Comparison of ENCODE assay signal across 11 cellular contexts in the genomic region with DNA sequence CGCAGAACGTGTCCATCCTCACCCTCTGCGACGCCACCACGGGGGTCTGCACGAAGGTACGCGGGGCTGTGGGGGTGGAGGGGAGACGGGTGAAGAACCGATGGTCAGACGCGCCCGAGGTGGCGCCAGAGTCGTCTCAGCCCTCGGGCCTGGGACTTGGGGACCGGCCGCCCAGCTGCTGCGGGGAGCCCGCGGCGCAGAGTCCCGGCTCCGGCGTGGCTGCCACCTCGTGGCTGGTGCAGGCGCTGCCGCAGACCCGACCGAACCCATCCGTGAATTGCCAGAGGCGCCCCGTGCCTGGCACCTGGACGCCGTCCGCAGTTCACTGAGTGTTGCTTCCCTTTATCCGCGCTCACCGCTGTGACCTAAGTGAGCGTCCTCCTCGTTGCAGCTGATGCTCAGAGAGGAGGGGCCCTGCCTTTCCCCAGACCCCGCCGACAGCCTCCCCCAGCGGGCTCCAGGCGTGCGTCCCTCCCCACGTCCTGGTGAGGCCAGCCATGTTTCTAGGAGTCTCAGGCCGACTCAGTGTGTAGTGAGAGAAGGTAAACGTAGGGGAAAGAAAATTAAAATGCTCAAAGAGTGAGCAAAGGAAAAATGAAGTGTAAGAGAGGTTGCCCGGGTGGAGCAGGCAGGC.
DNase-seq lines count a peak whose midpoint lies in the region; ATAC-seq and TF ChIP-seq lines count a peak whose summit lies in the region.
"Had no signal": no experiment of that assay in that cellular context is flagged by ENCODE, and none has a peak within 500 bp of the region (broad histone marks: within the 10 kb centered on the region; RNA-seq: fewer than 3 reads in every experiment).

No MANE protein-coding gene starts in this region.

- no peaks in the 10 kb centered on the region for H3K9me3 ChIP-seq in lower lobe of right lung

- H3K9me3 Mint-ChIP-seq in GM23338 = no peaks in the 10 kb centered on the region
- H3K9me3 Mint-ChIP-seq in activated naive CD8-positive, alpha-beta T cell treated with anti-CD3 and anti-CD28 coated beads, Interleukin-2, amount 50 U/mL, for 24 hours = no peaks in the 10 kb centered on the region
- H3K9me3 Mint-ChIP-seq: activated naive CD4-positive, alpha-beta T cell treated with anti-CD3 and anti-CD28 coated beads, Interleukin-2, amount 50 U/mL, for 24 hours had no signal

- no peak overlapping the region for H3K4me3 ChIP-seq in GM23338
- H3K4me3 ChIP-seq in lower lobe of right lung = no peak overlapping the region
- H3K4me3 ChIP-seq: SJSA1 had no signal

- peak; percentile 8 for DNase-seq in COLO668 (lab: John Stamatoyannopoulos, UW; ENCODE audit: unreplicated experiment)
- no peak for DNase-seq in GM23338 (ENCODE audit: low spot score)
- peak; percentile 15 for DNase-seq in activated naive CD8-positive, alpha-beta T cell treated with anti-CD3 and anti-CD28 coated beads, Interleukin-2, amount 50 U/mL, for 24 hours
- DNase-seq in lower lobe of right lung = no peak
- no peak for DNase-seq in NCI-H345 treated with DMSO at 0.1 percent for 48 hours (lab: John Stamatoyannopoulos, UW; ENCODE audit: unreplicated experiment)
- DNase-seq in OCI-M1 (lab: John Stamatoyannopoulos, UW) = no peak
- DNase-seq: IMR-90 had no signal

- H3K36me3 Mint-ChIP-seq in GM23338 (ENCODE audit: low read depth) = no peaks in the 10 kb centered on the region
- no peaks in the 10 kb centered on the region for H3K36me3 Mint-ChIP-seq in activated naive CD8-positive, alpha-beta T cell treated with anti-CD3 and anti-CD28 coated beads, Interleukin-2, amount 50 U/mL, for 24 hours (ENCODE audit: low read depth)
- H3K36me3 Mint-ChIP-seq: activated naive CD4-positive, alpha-beta T cell treated with anti-CD3 and anti-CD28 coated beads, Interleukin-2, amount 50 U/mL, for 24 hours had no signal

- 0 out of 2 replicates have a peak overlapping the region, but pooled peaks have one; percentile 65 for H3K27ac Mint-ChIP-seq in GM23338
- no peak overlapping the region for H3K27ac Mint-ChIP-seq in activated naive CD8-positive, alpha-beta T cell treated with anti-CD3 and anti-CD28 coated beads, Interleukin-2, amount 50 U/mL, for 24 hours
- H3K27ac Mint-ChIP-seq: activated naive CD4-positive, alpha-beta T cell treated with anti-CD3 and anti-CD28 coated beads, Interleukin-2, amount 50 U/mL, for 24 hours had no signal

- H3K4me3 Mint-ChIP-seq in GM23338 = peak overlapping the region; percentile 65; the same call in 2 of the 3 replicates
- H3K4me3 Mint-ChIP-seq in activated naive CD8-positive, alpha-beta T cell treated with anti-CD3 and anti-CD28 coated beads, Interleukin-2, amount 50 U/mL, for 24 hours = no peak overlapping the region
- H3K4me3 Mint-ChIP-seq: activated naive CD4-positive, alpha-beta T cell treated with anti-CD3 and anti-CD28 coated beads, Interleukin-2, amount 50 U/mL, for 24 hours had no signal

- H2AFZ ChIP-seq in GM23338 = no peak overlapping the region

- no peaks in the 10 kb centered on the region for H3F3A ChIP-seq in GM23338 (replicated peaks; ENCODE audit: low read depth)

- H3K27ac ChIP-seq in GM23338 (ENCODE audit: low read depth) (no peak overlapping the region), lower lobe of right lung (no peak overlapping the region)
- H3K27ac ChIP-seq: SJSA1 had no signal

- no peak for TF ChIP-seq CTCF in GM23338 (conservative IDR thresholded peaks at IDR 0.05; ENCODE audit: low read depth in 2 of 2)
- TF ChIP-seq CTCF in lower lobe of right lung (IDR thresholded peaks at IDR 0.05) = peak; percentile 43

- peaks cover 12% of the 10 kb centered on the region for H3K27me3 Mint-ChIP-seq in GM23338 (ENCODE audit: insufficient read depth, low read depth, poor library complexity)
- peaks cover 16% of the 10 kb centered on the region for H3K27me3 Mint-ChIP-seq in activated naive CD8-positive, alpha-beta T cell treated with anti-CD3 and anti-CD28 coated beads, Interleukin-2, amount 50 U/mL, for 24 hours

- H3K4me1 Mint-ChIP-seq in GM23338 = peaks cover 7% of the 10 kb centered on the region
- no peaks in the 10 kb centered on the region for H3K4me1 Mint-ChIP-seq in activated naive CD8-positive, alpha-beta T cell treated with anti-CD3 and anti-CD28 coated beads, Interleukin-2, amount 50 U/mL, for 24 hours
- H3K4me1 Mint-ChIP-seq: activated naive CD4-positive, alpha-beta T cell treated with anti-CD3 and anti-CD28 coated beads, Interleukin-2, amount 50 U/mL, for 24 hours had no signal

- intact Hi-C loops in lower lobe of right lung (cut with DNase I) = no loop called here

- no peaks in the 10 kb centered on the region for H3K9me2 ChIP-seq in GM23338 (ENCODE audit: insufficient read depth)

- no peaks in the 10 kb centered on the region for H4K20me1 ChIP-seq in GM23338 (replicated peaks; ENCODE audit: insufficient read depth)

- H3K36me3 ChIP-seq in GM23338 (ENCODE audit: insufficient read depth) = peaks cover 1% of the 10 kb centered on the region; the same call in 1 of the 2 replicates
- H3K36me3 ChIP-seq in lower lobe of right lung = no peaks in the 10 kb centered on the region
- H3K36me3 ChIP-seq: SJSA1 had no signal

- H3K4me1 ChIP-seq in GM23338 (ENCODE audit: insufficient read depth) (no peaks in the 10 kb centered on the region), lower lobe of right lung (no peaks in the 10 kb centered on the region)
- H3K4me1 ChIP-seq: SJSA1 had no signal

- H3K79me2 ChIP-seq in GM23338 (replicated peaks; ENCODE audit: insufficient read depth) = no peaks in the 10 kb centered on the region

- ATAC-seq in GM23338 (peak; percentile 94), lower lobe of right lung (peak; percentile 54 to 70), HG03521 (IDR thresholded peaks at IDR 0.05; ENCODE audit: unreplicated experiment) (no peak), SK-N-SH treated with all-trans-retinoic acid at 6 μM for 48 hours (no peak)
- ATAC-seq in activated naive CD8-positive, alpha-beta T cell treated with anti-CD3 and anti-CD28 coated beads, Interleukin-2, amount 50 U/mL, for 24 hours = peak; percentile 63

- H3K27me3 ChIP-seq in GM23338 (ENCODE audit: insufficient read depth) = no peaks in the 10 kb centered on the region
- H3K27me3 ChIP-seq in lower lobe of right lung (ENCODE audit: low read depth) = peaks cover 14% of the 10 kb centered on the region
- H3K27me3 ChIP-seq: SJSA1 had no signal

- no peak overlapping the region for H3K4me2 ChIP-seq in GM23338

TF ChIP-seq in GM23338, 12 proteins besides CTCF, POLR2A, EP300 and RAD21 (continues in another document):
- TF ChIP-seq NANOG (IDR thresholded peaks at IDR 0.05; ENCODE audit: borderline replicate concordance) (no peak), EZH2 (IDR thresholded peaks at IDR 0.05; ENCODE audit: low read depth, unreplicated experiment) (no peak), STAT1 (IDR thresholded peaks at IDR 0.05; ENCODE audit: unreplicated experiment) (no peak), REST (IDR thresholded peaks at IDR 0.05; ENCODE audit: unreplicated experiment) (no peak)

TF ChIP-seq in SK-N-SH treated with all-trans-retinoic acid at 6 μM for 48 hours, 23 proteins besides CTCF, POLR2A, EP300 and RAD21 (continues in another document):
- TF ChIP-seq, protein P1, sequence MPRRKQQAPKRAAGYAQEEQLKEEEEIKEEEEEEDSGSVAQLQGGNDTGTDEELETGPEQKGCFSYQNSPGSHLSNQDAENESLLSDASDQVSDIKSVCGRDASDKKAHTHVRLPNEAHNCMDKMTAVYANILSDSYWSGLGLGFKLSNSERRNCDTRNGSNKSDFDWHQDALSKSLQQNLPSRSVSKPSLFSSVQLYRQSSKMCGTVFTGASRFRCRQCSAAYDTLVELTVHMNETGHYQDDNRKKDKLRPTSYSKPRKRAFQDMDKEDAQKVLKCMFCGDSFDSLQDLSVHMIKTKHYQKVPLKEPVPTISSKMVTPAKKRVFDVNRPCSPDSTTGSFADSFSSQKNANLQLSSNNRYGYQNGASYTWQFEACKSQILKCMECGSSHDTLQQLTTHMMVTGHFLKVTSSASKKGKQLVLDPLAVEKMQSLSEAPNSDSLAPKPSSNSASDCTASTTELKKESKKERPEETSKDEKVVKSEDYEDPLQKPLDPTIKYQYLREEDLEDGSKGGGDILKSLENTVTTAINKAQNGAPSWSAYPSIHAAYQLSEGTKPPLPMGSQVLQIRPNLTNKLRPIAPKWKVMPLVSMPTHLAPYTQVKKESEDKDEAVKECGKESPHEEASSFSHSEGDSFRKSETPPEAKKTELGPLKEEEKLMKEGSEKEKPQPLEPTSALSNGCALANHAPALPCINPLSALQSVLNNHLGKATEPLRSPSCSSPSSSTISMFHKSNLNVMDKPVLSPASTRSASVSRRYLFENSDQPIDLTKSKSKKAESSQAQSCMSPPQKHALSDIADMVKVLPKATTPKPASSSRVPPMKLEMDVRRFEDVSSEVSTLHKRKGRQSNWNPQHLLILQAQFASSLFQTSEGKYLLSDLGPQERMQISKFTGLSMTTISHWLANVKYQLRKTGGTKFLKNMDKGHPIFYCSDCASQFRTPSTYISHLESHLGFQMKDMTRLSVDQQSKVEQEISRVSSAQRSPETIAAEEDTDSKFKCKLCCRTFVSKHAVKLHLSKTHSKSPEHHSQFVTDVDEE (CRISPR knock-in tag; IDR thresholded peaks at IDR 0.05) = no peak
- TF ChIP-seq ARNTL (CRISPR knock-in tag; IDR thresholded peaks at IDR 0.05; ENCODE audit: borderline replicate concordance, low read depth) (no peak), TCF4 (CRISPR knock-in tag; IDR thresholded peaks at IDR 0.05; ENCODE audit: borderline replicate concordance) (no peak), ZC3H10 (CRISPR knock-in tag; IDR thresholded peaks at IDR 0.05) (no peak), BACH2 (CRISPR knock-in tag; IDR thresholded peaks at IDR 0.05; ENCODE audit: borderline replicate concordance) (no peak)
- TF ChIP-seq, protein P2, sequence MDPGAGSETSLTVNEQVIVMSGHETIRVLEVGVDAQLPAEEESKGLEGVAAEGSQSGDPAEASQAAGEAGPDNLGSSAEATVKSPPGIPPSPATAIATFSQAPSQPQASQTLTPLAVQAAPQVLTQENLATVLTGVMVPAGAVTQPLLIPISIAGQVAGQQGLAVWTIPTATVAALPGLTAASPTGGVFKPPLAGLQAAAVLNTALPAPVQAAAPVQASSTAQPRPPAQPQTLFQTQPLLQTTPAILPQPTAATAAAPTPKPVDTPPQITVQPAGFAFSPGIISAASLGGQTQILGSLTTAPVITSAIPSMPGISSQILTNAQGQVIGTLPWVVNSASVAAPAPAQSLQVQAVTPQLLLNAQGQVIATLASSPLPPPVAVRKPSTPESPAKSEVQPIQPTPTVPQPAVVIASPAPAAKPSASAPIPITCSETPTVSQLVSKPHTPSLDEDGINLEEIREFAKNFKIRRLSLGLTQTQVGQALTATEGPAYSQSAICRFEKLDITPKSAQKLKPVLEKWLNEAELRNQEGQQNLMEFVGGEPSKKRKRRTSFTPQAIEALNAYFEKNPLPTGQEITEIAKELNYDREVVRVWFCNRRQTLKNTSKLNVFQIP (CRISPR knock-in tag; IDR thresholded peaks at IDR 0.05; ENCODE audit: borderline replicate concordance, low read depth) = no peak

Comparison
In these comparisons a context has a peak if more than half of its experiments do, and no peak if none do; other contexts are left out.
1. DNase-seq: peak in COLO668 (single experiment) and activated naive CD8-positive, alpha-beta T cell treated with anti-CD3 and anti-CD28 coated beads, Interleukin-2, amount 50 U/mL, for 24 hours (single experiment); none in GM23338 (single experiment), lower lobe of right lung (single experiment), NCI-H345 treated with DMSO at 0.1 percent for 48 hours (single experiment) and OCI-M1 (single experiment).
2. ATAC-seq: peak in GM23338 (single experiment), activated naive CD8-positive, alpha-beta T cell treated with anti-CD3 and anti-CD28 coated beads, Interleukin-2, amount 50 U/mL, for 24 hours (single experiment) and lower lobe of right lung (2 of 2); none in HG03521 (single experiment) and SK-N-SH treated with all-trans-retinoic acid at 6 μM for 48 hours (single experiment).